ENCODE assay signal across 9 cellular contexts in genomic region chr15:96345560-96346389, GRCh38. TPM values are rescaled to one million over a fixed set of nuclear protein-coding genes. Genes with fewer than 3 reads are reported as not detected.
DNase-seq lines count a peak whose midpoint lies in the region; ATAC-seq, FAIRE-seq and TF ChIP-seq lines count a peak whose summit lies in the region.
"Had no signal": no experiment of that assay in that cellular context is flagged by ENCODE, and none has a peak within 500 bp of the region (broad histone marks: within the 10 kb centered on the region; RNA-seq: fewer than 3 reads in every experiment).

No MANE protein-coding gene starts in this region.

- H3K27ac Mint-ChIP-seq in activated T-helper 17 cell treated with anti-CD3 and anti-CD28 coated beads, Interleukin-2, amount 50 U/mL, for 72 hours: no peak overlapping the region

- DNase-seq in GM12891 (ENCODE audit: insufficient read length, low spot score): peak; percentile 58
- peak; percentile 44 for DNase-seq in NCI-H774 (lab: John Stamatoyannopoulos, UW)
- DNase-seq in caudate nucleus (lab: John Stamatoyannopoulos, UW): peak in 40 of 61 donors; percentile 2 to 75 (median 38)
- peak; percentile 86 for DNase-seq in superior temporal gyrus (ENCODE audit: extremely low spot score)

- H3K36me3 Mint-ChIP-seq in activated T-helper 17 cell treated with anti-CD3 and anti-CD28 coated beads, Interleukin-2, amount 50 U/mL, for 72 hours (ENCODE audit: low read depth): peaks cover 6% of the 10 kb centered on the region

- no peak for FAIRE-seq in GM12891 (lab: Jason Lieb, UNC)

- no peaks in the 10 kb centered on the region for H3K9me3 Mint-ChIP-seq in activated T-helper 17 cell treated with anti-CD3 and anti-CD28 coated beads, Interleukin-2, amount 50 U/mL, for 72 hours

- H3K27me3 Mint-ChIP-seq in activated T-helper 17 cell treated with anti-CD3 and anti-CD28 coated beads, Interleukin-2, amount 50 U/mL, for 72 hours: peaks cover 81% of the 10 kb centered on the region

- no peak for TF ChIP-seq POLR2A in GM12891 (IDR thresholded peaks at IDR 0.05; ENCODE audit: low read depth, low read length)

- H3K27ac ChIP-seq in caudate nucleus (ENCODE audit: low read depth, low read length): peak overlapping the region; percentile 16
- peak overlapping the region; percentile 82 for H3K27ac ChIP-seq in layer of hippocampus (ENCODE audit: low read depth, low read length)

- peaks cover 3% of the 10 kb centered on the region for H3K27me3 ChIP-seq in layer of hippocampus (ENCODE audit: control insufficient read depth, insufficient read depth, low read length)

- H3K4me3 Mint-ChIP-seq in activated T-helper 17 cell treated with anti-CD3 and anti-CD28 coated beads, Interleukin-2, amount 50 U/mL, for 72 hours: no peak overlapping the region

- peak; percentile 66 for ATAC-seq in HG02852 (IDR thresholded peaks at IDR 0.05; ENCODE audit: unreplicated experiment)
- no peak for ATAC-seq in GM18873 (IDR thresholded peaks at IDR 0.05; ENCODE audit: low FRiP score, unreplicated experiment)
- no peak for ATAC-seq in activated T-helper 17 cell treated with anti-CD3 and anti-CD28 coated beads, Interleukin-2, amount 50 U/mL, for 72 hours (replicated peaks)

- H3K4me1 Mint-ChIP-seq in activated T-helper 17 cell treated with anti-CD3 and anti-CD28 coated beads, Interleukin-2, amount 50 U/mL, for 72 hours: no peaks in the 10 kb centered on the region

TF ChIP-seq in GM12891, 5 proteins besides CTCF, POLR2A, EP300 and RAD21:
- no peak for TF ChIP-seq PAX5 (IDR thresholded peaks at IDR 0.05; ENCODE audit: insufficient read depth, low read length, severe bottlenecking)
- no peak for TF ChIP-seq POLR2AphosphoS5 (IDR thresholded peaks at IDR 0.05; ENCODE audit: low read depth, low read length)
- no peak for TF ChIP-seq SPI1 (IDR thresholded peaks at IDR 0.05; ENCODE audit: low read depth, low read length)
- TF ChIP-seq TAF1 (IDR thresholded peaks at IDR 0.05; ENCODE audit: low read depth, low read length): no peak
- TF ChIP-seq POU2F2 (IDR thresholded peaks at IDR 0.05; ENCODE audit: low read depth, low read length): no peak

RNA-seq across cellular contexts. Expression of gene NR2F2, which starts 15.3 kb away (rescaled TPM):
- 14.7 TPM for polyA plus RNA-seq in GM12891 (2012; ENCODE audit: low read depth, missing spikeins)
- not detected for total RNA-seq in activated T-helper 17 cell treated with anti-CD3 and anti-CD28 coated beads, Interleukin-2, amount 50 U/mL, for 72 hours
- total RNA-seq: activated naive CD4-positive, alpha-beta T cell treated with anti-CD3 and anti-CD28 coated beads, Interleukin-2, amount 50 U/mL, for 72 hours had no signal
